ENCODE assay signal across 8 cellular contexts in the genomic region with DNA sequence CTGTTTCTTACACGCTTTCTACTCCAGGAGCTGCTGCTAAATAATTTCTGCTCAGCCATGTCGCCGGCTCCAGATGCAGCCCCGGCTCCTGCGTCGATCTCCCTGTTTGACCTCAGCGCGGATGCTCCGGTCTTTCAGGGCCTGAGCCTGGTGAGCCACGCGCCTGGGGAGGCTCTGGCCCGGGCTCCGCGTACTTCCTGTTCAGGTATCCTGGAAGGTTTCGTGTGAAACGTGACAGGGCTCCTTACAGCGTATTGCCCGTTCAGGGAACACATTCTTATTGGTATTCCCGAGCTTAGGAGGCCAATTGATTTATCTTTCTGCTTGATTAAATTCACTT. TPM values are rescaled to one million over a fixed set of nuclear protein-coding genes. Genes with fewer than 3 reads are reported as not detected.
DNase-seq lines count a peak whose midpoint lies in the region; ATAC-seq and TF ChIP-seq lines count a peak whose summit lies in the region.

No MANE protein-coding gene starts in this region.

- TF ChIP-seq CTCF in esophagus squamous epithelium (IDR thresholded peaks at IDR 0.05) = no peak
- TF ChIP-seq CTCF in uterus (IDR thresholded peaks at IDR 0.05) = no peak

- CTCF ChIA-PET in activated CD4-positive, alpha-beta T cell treated with anti-CD3 and anti-CD28 coated beads for 36 hours (lab: Charles Lee) = interaction anchor here (0.9 to 2.3 kb wide), 14 partner anchors 9 to 139 kb away, joined by 3 to 13 read pairs (median 6); partner anchors contain the start of genes ABCB6, DNAJB2, GLB1L and SLC23A3
- CTCF ChIA-PET in activated CD8-positive, alpha-beta T cell treated with anti-CD3 and anti-CD28 coated beads, Interleukin-2, amount 10 ng/mL, durations not matched to agents 7 days and 5 days (lab: Charles Lee) = interaction anchor here (1.0 to 5.5 kb wide), 12 partner anchors 9 to 70 kb away, joined by 3 to 32 read pairs (median 6); partner anchors contain the start of genes GLB1L, NHEJ1, STK16 and TUBA4B

- H3K4me1 ChIP-seq in esophagus squamous epithelium (peaks cover 18 to 44% (median 23%) of the 10 kb centered on the region in 3 donors), uterus (peaks cover 0 to 7% of the 10 kb centered on the region in 2 donors)

- WGBS in esophagus squamous epithelium, 2 donors = 0 to 1% methylated on average over 16 to 17 of the region's 19 CpGs

- H3K27me3 Mint-ChIP-seq in activated CD4-positive, alpha-beta T cell treated with anti-CD3 and anti-CD28 coated beads for 36 hours = no peaks in the 10 kb centered on the region
- H3K27me3 Mint-ChIP-seq in activated CD8-positive, alpha-beta T cell treated with anti-CD3 and anti-CD28 coated beads, Interleukin-2, amount 10 ng/mL, durations not matched to agents 7 days and 5 days (ENCODE audit: low read depth) = no peaks in the 10 kb centered on the region
- H3K27me3 Mint-ChIP-seq in naive thymus-derived CD8-positive, alpha-beta T cell = no peaks in the 10 kb centered on the region

- no peaks in the 10 kb centered on the region for H3K27me3 ChIP-seq in esophagus squamous epithelium
- H3K27me3 ChIP-seq in uterus = no peaks in the 10 kb centered on the region

- H3K4me1 Mint-ChIP-seq in activated CD4-positive, alpha-beta T cell treated with anti-CD3 and anti-CD28 coated beads for 36 hours = peaks cover 34% of the 10 kb centered on the region
- H3K4me1 Mint-ChIP-seq in activated CD8-positive, alpha-beta T cell treated with anti-CD3 and anti-CD28 coated beads, Interleukin-2, amount 10 ng/mL, durations not matched to agents 7 days and 5 days (ENCODE audit: low read depth) = peaks cover 58% of the 10 kb centered on the region
- peaks cover 29 to 74% (median 60%) of the 10 kb centered on the region in 4 donors for H3K4me1 Mint-ChIP-seq in naive thymus-derived CD8-positive, alpha-beta T cell

- peak; percentile 78 for DNase-seq in activated CD4-positive, alpha-beta T cell treated with anti-CD3 and anti-CD28 coated beads for 36 hours
- no peak for DNase-seq in activated CD4-positive, alpha-beta T cell treated with anti-CD3 and anti-CD28 coated beads, Interleukin-2, amount 50 U/mL, for 1 hour
- peak; percentile 64 for DNase-seq in activated CD8-positive, alpha-beta T cell treated with anti-CD3 and anti-CD28 coated beads, Interleukin-2, amount 10 ng/mL, durations not matched to agents 7 days and 5 days
- DNase-seq in esophagus squamous epithelium (lab: John Stamatoyannopoulos, UW) = no peak
- DNase-seq in naive thymus-derived CD8-positive, alpha-beta T cell = peak in 3 of 10 donors; percentile 34 to 36 (median 36)
- no peak for DNase-seq in uterus
- no peak for DNase-seq in cerebellar cortex (ENCODE audit: low spot score)

- no peaks in the 10 kb centered on the region for H3K9me3 Mint-ChIP-seq in activated CD4-positive, alpha-beta T cell treated with anti-CD3 and anti-CD28 coated beads for 36 hours (ENCODE audit: low read depth)
- H3K9me3 Mint-ChIP-seq in activated CD8-positive, alpha-beta T cell treated with anti-CD3 and anti-CD28 coated beads, Interleukin-2, amount 10 ng/mL, durations not matched to agents 7 days and 5 days (ENCODE audit: insufficient read depth) = no peaks in the 10 kb centered on the region
- H3K9me3 Mint-ChIP-seq in naive thymus-derived CD8-positive, alpha-beta T cell = no peaks in the 10 kb centered on the region

- peak overlapping the region; percentile 98 for H3K4me3 Mint-ChIP-seq in activated CD4-positive, alpha-beta T cell treated with anti-CD3 and anti-CD28 coated beads for 36 hours
- peak overlapping the region; percentile 100 for H3K4me3 Mint-ChIP-seq in activated CD8-positive, alpha-beta T cell treated with anti-CD3 and anti-CD28 coated beads, Interleukin-2, amount 10 ng/mL, durations not matched to agents 7 days and 5 days
- H3K4me3 Mint-ChIP-seq in naive thymus-derived CD8-positive, alpha-beta T cell = peak overlapping the region; percentile 97 to 99 (median 99)

- peaks cover 73% of the 10 kb centered on the region for H3K36me3 Mint-ChIP-seq in activated CD4-positive, alpha-beta T cell treated with anti-CD3 and anti-CD28 coated beads for 36 hours (ENCODE audit: low read depth)
- H3K36me3 Mint-ChIP-seq in activated CD8-positive, alpha-beta T cell treated with anti-CD3 and anti-CD28 coated beads, Interleukin-2, amount 10 ng/mL, durations not matched to agents 7 days and 5 days (ENCODE audit: low read depth) = peaks cover 63% of the 10 kb centered on the region
- peaks cover 0 to 60% (median 22%) of the 10 kb centered on the region in 3 donors for H3K36me3 Mint-ChIP-seq in naive thymus-derived CD8-positive, alpha-beta T cell

- H3K27ac ChIP-seq in KOPT-K1 (ENCODE audit: low read depth, low read length, poor library complexity, severe bottlenecking) (peak overlapping the region; percentile 80), esophagus squamous epithelium (peak overlapping the region; percentile 95 to 99 (median 95)), uterus (peak overlapping the region; percentile 77 to 87)

- TF ChIP-seq POLR2A in esophagus squamous epithelium (IDR thresholded peaks at IDR 0.05) (no peak), uterus (IDR thresholded peaks at IDR 0.05) (no peak)

- peaks cover 55% of the 10 kb centered on the region for H3K36me3 ChIP-seq in KOPT-K1 (ENCODE audit: insufficient read depth, low read length)
- peaks cover 22 to 64% (median 33%) of the 10 kb centered on the region in 3 donors for H3K36me3 ChIP-seq in esophagus squamous epithelium
- H3K36me3 ChIP-seq in uterus = no peaks in the 10 kb centered on the region

- H3K9me3 ChIP-seq in KOPT-K1 (ENCODE audit: insufficient read depth, low read length, poor library complexity, severe bottlenecking) (no peaks in the 10 kb centered on the region), esophagus squamous epithelium (no peaks in the 10 kb centered on the region), uterus (no peaks in the 10 kb centered on the region)

- H3K4me3 ChIP-seq in esophagus squamous epithelium (peak overlapping the region; percentile 84 to 90 (median 90)), uterus (peak overlapping the region; percentile 58 to 91)

- ATAC-seq in activated CD4-positive, alpha-beta T cell treated with anti-CD3 and anti-CD28 coated beads for 36 hours = peak; percentile 28
- ATAC-seq in activated CD8-positive, alpha-beta T cell treated with anti-CD3 and anti-CD28 coated beads, Interleukin-2, amount 10 ng/mL, durations not matched to agents 7 days and 5 days = peak; percentile 21
- ATAC-seq in naive thymus-derived CD8-positive, alpha-beta T cell = peak; percentile 7 to 14

- POLR2A ChIA-PET in activated CD4-positive, alpha-beta T cell treated with anti-CD3 and anti-CD28 coated beads for 36 hours (lab: Charles Lee) = interaction anchor here (0.9 to 2.3 kb wide), 6 partner anchors 17 to 54 kb away, joined by 4 to 24 read pairs (median 6); partner anchors contain the start of genes CNPPD1, DNAJB2, TUBA4A and TUBA4B
- POLR2A ChIA-PET in activated CD8-positive, alpha-beta T cell treated with anti-CD3 and anti-CD28 coated beads, Interleukin-2, amount 10 ng/mL, durations not matched to agents 7 days and 5 days (lab: Charles Lee) = interaction anchor here (1.1 to 6.2 kb wide), 11 partner anchors 9 to 65 kb away, joined by 5 to 77 read pairs (median 12); partner anchors contain the start of genes CNPPD1, DNAJB2, GLB1L and STK16
- POLR2A ChIA-PET in naive thymus-derived CD8-positive, alpha-beta T cell (lab: Charles Lee) = interaction anchor here (0.8 to 20.8 kb wide), 21 partner anchors 9 to 1000 kb away, joined by 3 to 591 read pairs (median 6); partner anchors contain the start of genes ABCB6, CNPPD1, DNAJB2 and DNPEP

- intact Hi-C loops in activated CD4-positive, alpha-beta T cell treated with anti-CD3 and anti-CD28 coated beads for 36 hours (cut with DNase I, micrococcal nuclease) = no loop called here
- intact Hi-C loops in esophagus squamous epithelium (cut with DNase I) (no loop called here), uterus (cut with DNase I; ENCODE audit: low total_unique reads) (no loop called here)

- peak overlapping the region; percentile 98 for H3K27ac Mint-ChIP-seq in activated CD4-positive, alpha-beta T cell treated with anti-CD3 and anti-CD28 coated beads for 36 hours
- H3K27ac Mint-ChIP-seq in activated CD8-positive, alpha-beta T cell treated with anti-CD3 and anti-CD28 coated beads, Interleukin-2, amount 10 ng/mL, durations not matched to agents 7 days and 5 days = peak overlapping the region; percentile 100
- peak overlapping the region; percentile 96 to 100 (median 98) for H3K27ac Mint-ChIP-seq in naive thymus-derived CD8-positive, alpha-beta T cell

RNA-seq across cellular contexts. Expression of gene ANKZF1, which starts 0.6 kb away (rescaled TPM):
- total RNA-seq in activated CD4-positive, alpha-beta T cell treated with anti-CD3 and anti-CD28 coated beads for 36 hours = 100 to 1,000 TPM; 140 to 166 TPM
- total RNA-seq in activated CD8-positive, alpha-beta T cell treated with anti-CD3 and anti-CD28 coated beads, Interleukin-2, amount 10 ng/mL, durations not matched to agents 7 days and 5 days = 100 to 1,000 TPM; 106 to 114 TPM
- 10 to 100 TPM; 10.2 to 54.9 (median 27.6) TPM for total RNA-seq in esophagus squamous epithelium
- total RNA-seq in naive thymus-derived CD8-positive, alpha-beta T cell = 100 to 1,000 TPM; 263 to 278 TPM
- 10 to 100 TPM; 23.8 to 46.2 (median 25.9) TPM for polyA plus RNA-seq in naive thymus-derived CD8-positive, alpha-beta T cell
- 10 to 100 TPM; 31.8 to 57.6 (median 38.7) TPM for total RNA-seq in uterus

RNA-seq across cellular contexts. Expression of gene ATG9A, which starts 0.7 kb away (rescaled TPM):
- total RNA-seq in activated CD4-positive, alpha-beta T cell treated with anti-CD3 and anti-CD28 coated beads for 36 hours = 10 to 100 TPM; 43.5 to 45.6 TPM
- total RNA-seq in activated CD8-positive, alpha-beta T cell treated with anti-CD3 and anti-CD28 coated beads, Interleukin-2, amount 10 ng/mL, durations not matched to agents 7 days and 5 days = 10 to 100 TPM; 51.7 to 53.8 TPM
- total RNA-seq in esophagus squamous epithelium (10 to 100 TPM; 37.8 to 55.1 (median 45.2) TPM), uterus (10 to 100 TPM; 21.5 to 53.5 (median 45.9) TPM)
- total RNA-seq in naive thymus-derived CD8-positive, alpha-beta T cell = 10 to 100 TPM; 52.6 to 53.5 TPM
- 10 to 100 TPM; 17.7 to 27.9 (median 20.5) TPM for polyA plus RNA-seq in naive thymus-derived CD8-positive, alpha-beta T cell

RNA-seq across cellular contexts. Expression of gene ABCB6, which starts 11.4 kb away (rescaled TPM):
- 10 to 100 TPM; 18.2 to 21.9 TPM for total RNA-seq in activated CD4-positive, alpha-beta T cell treated with anti-CD3 and anti-CD28 coated beads for 36 hours
- total RNA-seq in activated CD8-positive, alpha-beta T cell treated with anti-CD3 and anti-CD28 coated beads, Interleukin-2, amount 10 ng/mL, durations not matched to agents 7 days and 5 days = 10 to 100 TPM; 11.6 to 11.9 TPM
- total RNA-seq in esophagus squamous epithelium (10 to 100 TPM; 22.1 to 45.3 (median 31.6) TPM), uterus (10 to 100 TPM in 3 of 4 donors, 1 to 10 TPM in 1; 7.1 to 37.6 (median 27.7) TPM)
- 10 to 100 TPM; 12.3 to 12.9 TPM for total RNA-seq in naive thymus-derived CD8-positive, alpha-beta T cell
- 1 to 10 TPM; 1.6 to 4.9 (median 1.8) TPM for polyA plus RNA-seq in naive thymus-derived CD8-positive, alpha-beta T cell

RNA-seq across cellular contexts. Expression of gene GLB1L, which starts 15.1 kb away (rescaled TPM):
- total RNA-seq in activated CD4-positive, alpha-beta T cell treated with anti-CD3 and anti-CD28 coated beads for 36 hours = 1 to 10 TPM; 2.7 to 4.2 TPM
- 1 to 10 TPM; 3.4 to 4.0 TPM for total RNA-seq in activated CD8-positive, alpha-beta T cell treated with anti-CD3 and anti-CD28 coated beads, Interleukin-2, amount 10 ng/mL, durations not matched to agents 7 days and 5 days
- total RNA-seq in esophagus squamous epithelium (1 to 10 TPM; 1.2 to 2.3 (median 1.7) TPM), uterus (10 to 100 TPM in 2 of 4 donors, 1 to 10 TPM in 2; 8.2 to 20.7 (median 10.9) TPM)
- total RNA-seq in naive thymus-derived CD8-positive, alpha-beta T cell = 1 to 10 TPM; 1.8 to 2.7 TPM
- 1 to 10 TPM in 2 of 3 donors, under 1 TPM in 1; 0.62 to 1.8 (median 1.7) TPM for polyA plus RNA-seq in naive thymus-derived CD8-positive, alpha-beta T cell

RNA-seq across cellular contexts. Expression of gene STK16, which starts 15.1 kb away (rescaled TPM):
- 10 to 100 TPM; 34.3 to 35.4 TPM for total RNA-seq in activated CD4-positive, alpha-beta T cell treated with anti-CD3 and anti-CD28 coated beads for 36 hours
- total RNA-seq in activated CD8-positive, alpha-beta T cell treated with anti-CD3 and anti-CD28 coated beads, Interleukin-2, amount 10 ng/mL, durations not matched to agents 7 days and 5 days = 10 to 100 TPM; 31.2 to 31.5 TPM
- total RNA-seq in esophagus squamous epithelium = 10 to 100 TPM in 3 of 4 donors, 1 to 10 TPM in 1; 8.6 to 27.4 (median 19.3) TPM
- 10 to 100 TPM; 22.4 to 22.6 TPM for total RNA-seq in naive thymus-derived CD8-positive, alpha-beta T cell
- polyA plus RNA-seq in naive thymus-derived CD8-positive, alpha-beta T cell = 10 to 100 TPM; 21.6 to 25.8 (median 23.7) TPM
- total RNA-seq in uterus = 10 to 100 TPM in 3 of 4 donors, 1 to 10 TPM in 1; 4.1 to 55.6 (median 18.0) TPM

Comparison
In these comparisons a context has a peak if more than half of its experiments do, and no peak if none do; other contexts are left out.
1. DNase-seq: peak in activated CD4-positive, alpha-beta T cell treated with anti-CD3 and anti-CD28 coated beads for 36 hours (single experiment) and activated CD8-positive, alpha-beta T cell treated with anti-CD3 and anti-CD28 coated beads, Interleukin-2, amount 10 ng/mL, durations not matched to agents 7 days and 5 days (single experiment); none in activated CD4-positive, alpha-beta T cell treated with anti-CD3 and anti-CD28 coated beads, Interleukin-2, amount 50 U/mL, for 1 hour (single experiment), esophagus squamous epithelium (single experiment), uterus (0 of 2) and cerebellar cortex (single experiment).
2. Peak in every context shown above with its lines, with median percentiles within 50 percentile points of each other: ATAC-seq, H3K27ac Mint-ChIP-seq, H3K4me3 Mint-ChIP-seq and H3K27ac ChIP-seq.